17 cellular contexts compared by ENCODE assay signal in genomic region chr5:133742370-133743036, GRCh38.
DNase-seq lines count a peak whose midpoint lies in the region; ATAC-seq, FAIRE-seq and TF ChIP-seq lines count a peak whose summit lies in the region.
"Had no signal": no experiment of that assay in that cellular context is flagged by ENCODE, and none has a peak within 500 bp of the region (broad histone marks: within the 10 kb centered on the region; RNA-seq: fewer than 3 reads in every experiment).

No MANE protein-coding gene starts in this region.

- FAIRE-seq in small intestine (lab: Jason Lieb, UNC) = no peak

- H3K4me3 ChIP-seq in GM12865 (ENCODE audit: low read depth, low read length) (no peak overlapping the region), small intestine (ENCODE audit: low read depth in 1 of 2, low read length in 2 of 2) (no peak overlapping the region)
- H3K4me3 ChIP-seq: cardiac muscle cell, lower lobe of right lung, MG63 had no signal

- TF ChIP-seq CTCF in GM12865 (IDR thresholded peaks at IDR 0.05; ENCODE audit: insufficient read depth, low read depth, low read length, missing control alignments) = no peak

- 27 to 61% (median 36%) methylated on average over 12 of the region's 12 CpGs for WGBS in small intestine, 3 donors

- peak; percentile 42 for ATAC-seq in HG02759 (IDR thresholded peaks at IDR 0.05; ENCODE audit: unreplicated experiment)
- ATAC-seq in T-helper 17 cell = no peak
- ATAC-seq: activated T-helper 17 cell treated with anti-CD3 and anti-CD28 coated beads, Interleukin-2, amount 50 U/mL, for 72 hours; lower lobe of right lung; PC-3 had no signal

- no peaks in the 10 kb centered on the region for H3K27me3 ChIP-seq in small intestine (ENCODE audit: control insufficient read depth in 2 of 2, insufficient read depth in 2 of 2, low read length in 2 of 2)
- H3K27me3 ChIP-seq: cardiac muscle cell, MG63 had no signal

- no peak overlapping the region for H3K27ac Mint-ChIP-seq in T-helper 17 cell
- H3K27ac Mint-ChIP-seq: activated CD4-positive, alpha-beta memory T cell treated with anti-CD3 and anti-CD28 coated beads, Interleukin-2, amount 10 ng/mL, durations not matched to agents 7 days and 5 days; activated T-helper 17 cell treated with anti-CD3 and anti-CD28 coated beads, Interleukin-2, amount 50 U/mL, for 72 hours had no signal

- H3K27ac ChIP-seq in small intestine (ENCODE audit: low read depth in 1 of 2, low read length in 1 of 2) = no peak overlapping the region
- H3K27ac ChIP-seq: cardiac muscle cell, lower lobe of right lung had no signal

- H3K4me3 Mint-ChIP-seq in T-helper 17 cell = peak overlapping the region; percentile 19
- H3K4me3 Mint-ChIP-seq: activated CD4-positive, alpha-beta memory T cell treated with anti-CD3 and anti-CD28 coated beads, Interleukin-2, amount 10 ng/mL, durations not matched to agents 7 days and 5 days; activated T-helper 17 cell treated with anti-CD3 and anti-CD28 coated beads, Interleukin-2, amount 50 U/mL, for 72 hours; neural crest cell had no signal

- no peaks in the 10 kb centered on the region for H3K4me1 Mint-ChIP-seq in T-helper 17 cell
- H3K4me1 Mint-ChIP-seq: activated CD4-positive, alpha-beta memory T cell treated with anti-CD3 and anti-CD28 coated beads, Interleukin-2, amount 10 ng/mL, durations not matched to agents 7 days and 5 days; activated T-helper 17 cell treated with anti-CD3 and anti-CD28 coated beads, Interleukin-2, amount 50 U/mL, for 72 hours had no signal

- no peaks in the 10 kb centered on the region for H3K4me1 ChIP-seq in small intestine (ENCODE audit: control insufficient read depth in 2 of 2, insufficient read depth in 1 of 2, low read depth in 1 of 2, low read length in 1 of 2)
- H3K4me1 ChIP-seq: lower lobe of right lung had no signal

- H3K36me3 ChIP-seq in small intestine (ENCODE audit: control insufficient read depth in 2 of 2, insufficient read depth in 2 of 2, low read length in 2 of 2) = no peaks in the 10 kb centered on the region
- H3K36me3 ChIP-seq: cardiac muscle cell, lower lobe of right lung, MG63 had no signal

- H3K9me3 ChIP-seq in T-helper 17 cell (ENCODE audit: control insufficient read depth, low read length, poor library complexity, severe bottlenecking) (no peaks in the 10 kb centered on the region), small intestine (ENCODE audit: control insufficient read depth, low read depth) (no peaks in the 10 kb centered on the region)
- H3K9me3 ChIP-seq: lower lobe of right lung had no signal

- H3K27me3 Mint-ChIP-seq in T-helper 17 cell = peaks cover 63% of the 10 kb centered on the region

- DNase-seq in GM12865 (ENCODE audit: low read depth) (peak; percentile 10), T-helper 17 cell (no peak), small intestine (peak; percentile 22), NCI-H1105 (lab: John Stamatoyannopoulos, UW) (no peak), NCI-H774 (lab: John Stamatoyannopoulos, UW) (no peak), AG08396 (ENCODE audit: low spot score) (no peak)
- DNase-seq: activated CD4-positive, alpha-beta memory T cell treated with anti-CD3 and anti-CD28 coated beads, Interleukin-2, amount 10 ng/mL, durations not matched to agents 7 days and 5 days; lower lobe of right lung; MG63; NCI-H187 treated with DMSO at 0.1 percent for 48 hours; NCI-H510A treated with DMSO at 0.1 percent for 48 hours; PC-3; retina had no signal

- no peaks in the 10 kb centered on the region for H3K36me3 Mint-ChIP-seq in T-helper 17 cell (ENCODE audit: low read depth)

Comparison
In these comparisons a context has a peak if more than half of its experiments do, and no peak if none do; other contexts are left out.
1. DNase-seq: peak in GM12865 (single experiment) and small intestine (single experiment); none in T-helper 17 cell (0 of 3), NCI-H1105 (single experiment), NCI-H774 (single experiment) and AG08396 (single experiment).